11 cellular contexts compared by ENCODE assay signal in the genomic region with DNA sequence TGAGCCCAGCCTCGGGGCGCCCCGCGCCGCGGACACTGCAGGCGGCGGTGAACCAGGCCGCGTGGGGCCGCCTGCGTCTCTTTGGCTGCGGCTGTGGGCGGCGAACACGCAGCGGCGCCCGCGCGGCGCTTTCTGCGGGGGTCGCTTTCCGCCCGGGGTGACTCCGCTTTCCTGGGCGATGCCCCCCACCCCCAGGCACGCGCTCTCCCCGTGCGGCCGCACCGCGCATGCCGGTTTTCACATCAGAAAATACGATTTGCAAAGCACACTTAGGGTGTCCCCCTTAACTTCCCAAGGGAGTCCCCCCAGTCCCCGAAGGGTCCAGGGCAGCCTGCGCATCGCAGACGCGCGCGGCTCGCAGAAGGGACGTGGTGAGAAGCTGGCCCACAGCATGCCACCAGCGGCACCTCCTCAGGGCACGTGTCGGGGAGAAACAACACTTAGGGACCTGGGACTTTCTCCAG. TPM values are rescaled to one million over a fixed set of nuclear protein-coding genes. Genes with fewer than 3 reads are reported as not detected.
DNase-seq lines count a peak whose midpoint lies in the region; TF ChIP-seq lines count a peak whose summit lies in the region.
"Had no signal": no experiment of that assay in that cellular context is flagged by ENCODE, and none has a peak within 500 bp of the region (broad histone marks: within the 10 kb centered on the region; RNA-seq: fewer than 3 reads in every experiment).

No MANE protein-coding gene starts in this region.

- no peak overlapping the region for H4K8ac ChIP-seq in mesendoderm (ENCODE audit: low read depth, low read length)

- H4K5ac ChIP-seq in mesendoderm (ENCODE audit: low read length) = no peak overlapping the region

- no peak overlapping the region for H3K4me2 ChIP-seq in mesendoderm (ENCODE audit: low read length)
- H3K4me2 ChIP-seq: A549 had no signal

- H3K79me2 ChIP-seq in mesendoderm (ENCODE audit: control insufficient read depth, insufficient read depth, low read length) = no peaks in the 10 kb centered on the region

- H3K56ac ChIP-seq in mesendoderm (ENCODE audit: low read length) = peak overlapping the region; percentile 12

- no peaks in the 10 kb centered on the region for H3K79me1 ChIP-seq in mesendoderm (ENCODE audit: low read length)

- H3K4me1 ChIP-seq in duodenal mucosa (ENCODE audit: control insufficient read depth in 1 of 2, insufficient read depth in 2 of 2, low read length in 2 of 2) (peaks cover under 1 to 2% of the 10 kb centered on the region in 2 donors), mesendoderm (ENCODE audit: control insufficient read depth, low read depth, low read length) (no peaks in the 10 kb centered on the region), stomach (peaks cover 14 to 21% (median 19%) of the 10 kb centered on the region in 4 donors)

- TF ChIP-seq POLR2A in stomach (IDR thresholded peaks at IDR 0.05) = no peak

- H2BK120ac ChIP-seq in mesendoderm (ENCODE audit: low read depth, low read length) = no peak overlapping the region

- H3K27me3 ChIP-seq in duodenal mucosa (ENCODE audit: control insufficient read depth in 1 of 2, insufficient read depth in 2 of 2, low read length in 2 of 2) (peaks cover 12 to 24% of the 10 kb centered on the region in 2 donors), mesendoderm (ENCODE audit: insufficient read depth, low read length, poor library complexity) (peaks cover 6% of the 10 kb centered on the region), stomach (peaks cover 16 to 49% (median 20%) of the 10 kb centered on the region in 3 donors)

- H2BK15ac ChIP-seq in mesendoderm (replicated peaks; ENCODE audit: low read depth) = no peak overlapping the region

- DNase-seq in activated CD4-positive, alpha-beta T cell treated with anti-CD3 and anti-CD28 coated beads for 4 hours = peak; percentile 14 to 25
- no peak for DNase-seq in activated CD4-positive, alpha-beta T cell treated with anti-CD3 and anti-CD28 coated beads for 48 hours
- DNase-seq in mesendoderm (no peak), stomach (no peak), substantia nigra (lab: John Stamatoyannopoulos, UW) (no peak), NCI-H1092 (lab: John Stamatoyannopoulos, UW) (no peak)
- no peak for DNase-seq in stimulated activated CD4-positive, alpha-beta T cell treated with anti-CD3 and anti-CD28 coated beads, Interleukin-2, amount 100 ng/mL, for 24 hours

- H3K27ac ChIP-seq in duodenal mucosa (ENCODE audit: low read depth, low read length) (no peak overlapping the region), mesendoderm (ENCODE audit: low read depth, low read length) (no peak overlapping the region), stomach (no peak overlapping the region), substantia nigra (ENCODE audit: low read depth, low read length, poor library complexity, severe bottlenecking) (no peak overlapping the region)
- H3K27ac ChIP-seq: A549, tibial nerve, VCaP had no signal

- no peak overlapping the region for H3K4ac ChIP-seq in mesendoderm (ENCODE audit: low read depth, low read length)

- WGBS in mesendoderm (ENCODE audit: extremely low coverage, insufficient coverage, low lambda C conversion rate) = no CpG with 5 or more reads among the region's 49 CpGs
- 14 to 31% (median 23%) methylated on average over 15 to 49 of the region's 49 CpGs for WGBS in stomach, 5 donors

- H3K36me3 ChIP-seq in duodenal mucosa (ENCODE audit: control insufficient read depth in 1 of 2, insufficient read depth in 2 of 2, low read length in 2 of 2) (no peaks in the 10 kb centered on the region), mesendoderm (ENCODE audit: control insufficient read depth, insufficient read depth, low read length) (no peaks in the 10 kb centered on the region), stomach (no peaks in the 10 kb centered on the region)
- H3K36me3 ChIP-seq: tibial nerve had no signal

- peak overlapping the region; percentile 29 to 36 for H3K4me3 ChIP-seq in duodenal mucosa (ENCODE audit: low read depth in 1 of 2, low read length in 2 of 2)
- no peak overlapping the region for H3K4me3 ChIP-seq in mesendoderm (ENCODE audit: low read length)
- peak overlapping the region; percentile 41 to 53 (median 44) for H3K4me3 ChIP-seq in stomach
- H3K4me3 ChIP-seq: A549 had no signal

- TF ChIP-seq CTCF in stomach (IDR thresholded peaks at IDR 0.05) = no peak

- H3K23ac ChIP-seq in mesendoderm (ENCODE audit: low read length) = no peak overlapping the region

- no peak overlapping the region for H3K9ac ChIP-seq in duodenal mucosa (ENCODE audit: low read depth in 1 of 2, low read length in 2 of 2)
- no peak overlapping the region for H3K9ac ChIP-seq in mesendoderm (ENCODE audit: low read length)

- TF ChIP-seq EP300 in stomach (IDR thresholded peaks at IDR 0.05) = no peak

- H2BK5ac ChIP-seq in mesendoderm (ENCODE audit: low read length) = no peak overlapping the region

- H3K9me3 ChIP-seq in duodenal mucosa (ENCODE audit: control insufficient read depth in 1 of 2, low read length in 2 of 2) (no peaks in the 10 kb centered on the region), stomach (no peaks in the 10 kb centered on the region)
- H3K9me3 ChIP-seq: A549, tibial nerve had no signal

- no peak overlapping the region for H3K18ac ChIP-seq in mesendoderm (ENCODE audit: low read length)

- no peak overlapping the region for H2AK5ac ChIP-seq in mesendoderm (ENCODE audit: low read length)

- intact Hi-C loops in stomach (cut with DNase I; ENCODE audit: low total_unique reads) = no loop called here

RNA-seq across cellular contexts. Expression of a gene that starts 5.3 kb away (rescaled TPM):
- 0.20 TPM for polyA plus RNA-seq in mesendoderm (2013, experiment 1 of 2)
- polyA plus RNA-seq in mesendoderm (2013, experiment 2 of 2) = 0.18 TPM
- not detected for total RNA-seq in stomach
- polyA plus RNA-seq in stomach = under 1 TPM in 1 of 3 donors, not detected in 2; 0.10 TPM
- total RNA-seq: tibial nerve had no signal

RNA-seq across cellular contexts. Expression of a gene that starts 11.7 kb away (rescaled TPM):
- polyA plus RNA-seq in mesendoderm (2013, experiment 1 of 2) = 0.62 TPM
- 0.45 TPM for polyA plus RNA-seq in mesendoderm (2013, experiment 2 of 2)
- total RNA-seq in stomach = 10 to 100 TPM in 1 of 5 donors, 1 to 10 TPM in 1, under 1 TPM in 1, not detected in 2; 0.45 to 14.9 (median 3.0) TPM
- polyA plus RNA-seq in stomach = 1 to 10 TPM; 3.1 to 8.0 (median 3.5) TPM

RNA-seq across cellular contexts. Expression of a gene that starts 47.6 kb away (rescaled TPM):
- not detected for polyA plus RNA-seq in mesendoderm (2013, experiment 1 of 2)
- polyA plus RNA-seq in mesendoderm (2013, experiment 2 of 2) = not detected
- 1 to 10 TPM in 1 of 5 donors, not detected in 4; 1.9 TPM for total RNA-seq in stomach
- polyA plus RNA-seq in stomach = under 1 TPM in 1 of 3 donors, not detected in 2; 0.08 TPM
- total RNA-seq: tibial nerve had no signal
- polyA plus RNA-seq: A549 had no signal

Comparison
In these comparisons a context has a peak if more than half of its experiments do, and no peak if none do; other contexts are left out.
1. DNase-seq: peak in activated CD4-positive, alpha-beta T cell treated with anti-CD3 and anti-CD28 coated beads for 4 hours (2 of 2); none in activated CD4-positive, alpha-beta T cell treated with anti-CD3 and anti-CD28 coated beads for 48 hours (single experiment), mesendoderm (single experiment), stomach (single experiment), substantia nigra (0 of 49), stimulated activated CD4-positive, alpha-beta T cell treated with anti-CD3 and anti-CD28 coated beads, Interleukin-2, amount 100 ng/mL, for 24 hours (0 of 2) and NCI-H1092 (single experiment).